Comparison of ENCODE assay signal across 19 cellular contexts in the genomic region with DNA sequence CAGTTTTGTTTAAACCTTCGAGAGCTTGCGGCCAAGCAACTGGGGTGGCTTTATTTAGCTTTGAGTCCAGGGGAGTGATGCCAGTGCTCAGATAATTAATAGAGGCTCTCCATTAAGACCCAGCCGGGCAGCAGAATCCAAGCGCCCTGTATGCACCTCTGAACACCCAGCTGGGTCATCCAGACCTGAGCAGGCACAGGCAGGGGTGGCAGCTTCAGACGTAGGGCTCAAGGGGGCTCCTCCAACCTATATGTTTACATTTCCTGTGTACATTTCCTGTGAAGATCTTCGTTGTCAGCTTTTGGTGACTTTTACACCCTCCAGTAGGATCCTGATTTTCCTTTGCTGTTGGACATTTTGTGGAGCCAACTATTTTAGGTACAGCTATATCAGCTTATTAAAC.
DNase-seq lines count a peak whose midpoint lies in the region; ATAC-seq, FAIRE-seq and TF ChIP-seq lines count a peak whose summit lies in the region.
"Had no signal": no experiment of that assay in that cellular context is flagged by ENCODE, and none has a peak within 500 bp of the region (broad histone marks: within the 10 kb centered on the region; RNA-seq: fewer than 3 reads in every experiment).

No MANE protein-coding gene starts in this region.

- H3K4me3 Mint-ChIP-seq in neural crest cell, result peak overlapping the region; percentile 65
- H3K4me3 Mint-ChIP-seq: CD4-positive, CD25-positive, alpha-beta regulatory T cell; dendritic cell treated with granulocyte-macrophage colony-stimulating factor and Interleukin-4, amounts not matched to agents 40 ng/mL and 50 ng/mL, for 4 days had no signal

- H3K4me3 ChIP-seq in right cardiac atrium (ENCODE audit: low read length) (no peak overlapping the region), heart right ventricle (no peak overlapping the region), esophagus muscularis mucosa (peak overlapping the region in 2 of 4 donors; percentile 3 to 7)
- H3K4me3 ChIP-seq: A549, SJCRH30 had no signal

- intact Hi-C loops in right cardiac atrium (cut with DNase I) (no loop called here), heart right ventricle (cut with DNase I) (no loop called here), esophagus muscularis mucosa (cut with DNase I) (no loop called here)

- peaks cover 24% of the 10 kb centered on the region for H3K36me3 Mint-ChIP-seq in neural crest cell (ENCODE audit: low read depth)
- H3K36me3 Mint-ChIP-seq: CD4-positive, CD25-positive, alpha-beta regulatory T cell had no signal

- TF ChIP-seq CTCF in heart right ventricle (IDR thresholded peaks at IDR 0.05) (no peak), esophagus muscularis mucosa (IDR thresholded peaks at IDR 0.05) (no peak), neural crest cell (conservative IDR thresholded peaks at IDR 0.05) (no peak)

- peaks cover 13% of the 10 kb centered on the region for H3K9me3 Mint-ChIP-seq in neural crest cell

- no peak for TF ChIP-seq EP300 in esophagus muscularis mucosa (IDR thresholded peaks at IDR 0.05)

- TF ChIP-seq POLR2A in esophagus muscularis mucosa (IDR thresholded peaks at IDR 0.05; ENCODE audit: low read depth), result no peak

- no peaks in the 10 kb centered on the region for H3K27me3 ChIP-seq in right cardiac atrium (ENCODE audit: control insufficient read depth, insufficient read depth)
- no peaks in the 10 kb centered on the region for H3K27me3 ChIP-seq in heart right ventricle
- no peaks in the 10 kb centered on the region for H3K27me3 ChIP-seq in esophagus muscularis mucosa
- H3K27me3 ChIP-seq: SJCRH30 had no signal

- no peak for ATAC-seq in right cardiac atrium
- ATAC-seq in heart right ventricle, result no peak
- no peak for ATAC-seq in GM19351 (IDR thresholded peaks at IDR 0.05; ENCODE audit: unreplicated experiment)
- ATAC-seq: A549 had no signal

- H3K27ac Mint-ChIP-seq in neural crest cell (ENCODE audit: unreplicated experiment), result peak overlapping the region; percentile 99
- H3K27ac Mint-ChIP-seq: CD4-positive, CD25-positive, alpha-beta regulatory T cell; dendritic cell treated with granulocyte-macrophage colony-stimulating factor and Interleukin-4, amounts not matched to agents 40 ng/mL and 50 ng/mL, for 4 days had no signal

- 58% methylated on average over 6 of the region's 6 CpGs for WGBS in right cardiac atrium
- WGBS in heart right ventricle, 2 donors, result 57 to 64% methylated on average over 6 of the region's 6 CpGs
- WGBS in esophagus muscularis mucosa, result 41% methylated on average over 6 of the region's 6 CpGs

- peak overlapping the region; percentile 36 for H3K27ac ChIP-seq in right cardiac atrium (ENCODE audit: low read length)
- H3K27ac ChIP-seq in heart right ventricle, result no peak overlapping the region
- H3K27ac ChIP-seq in esophagus muscularis mucosa (replicated peaks in 1 of 4), result peak overlapping the region; percentile 60 to 74 (median 63)
- H3K27ac ChIP-seq: A549, KMS-11, SJCRH30 had no signal

- DNase-seq in right cardiac atrium (no peak), heart right ventricle (no peak), esophagus muscularis mucosa (ENCODE audit: extremely low spot score) (no peak), neural crest cell (ENCODE audit: low read depth, low spot score) (no peak), urothelium cell line (ENCODE audit: low spot score) (peak; percentile 20), SW 1271 (lab: John Stamatoyannopoulos, UW) (no peak), NCI-H2196 (lab: John Stamatoyannopoulos, UW; ENCODE audit: unreplicated experiment) (no peak)
- DNase-seq: activated CD4-positive, alpha-beta T cell treated with anti-CD3 and anti-CD28 coated beads for 48 hours; activated naive CD4-positive, alpha-beta T cell treated with Interleukin-2 at 50 U/mL for 16 hours; CD4-positive, CD25-positive, alpha-beta regulatory T cell; NCI-H1105; NCI-H2227 treated with DMSO at 0.1 percent for 48 hours; SJCRH30 had no signal

- H3K4me1 ChIP-seq in right cardiac atrium (ENCODE audit: control insufficient read depth, insufficient read depth, low read length), result peaks cover 3% of the 10 kb centered on the region
- H3K4me1 ChIP-seq in heart right ventricle, result peaks cover 0 to 6% (median 0%) of the 10 kb centered on the region in 9 donors
- peaks cover 0 to 22% (median 19%) of the 10 kb centered on the region in 4 donors for H3K4me1 ChIP-seq in esophagus muscularis mucosa
- H3K4me1 ChIP-seq: A549, SJCRH30 had no signal

- no peaks in the 10 kb centered on the region for H3K27me3 Mint-ChIP-seq in neural crest cell (ENCODE audit: low read depth)
- H3K27me3 Mint-ChIP-seq: CD4-positive, CD25-positive, alpha-beta regulatory T cell; dendritic cell treated with granulocyte-macrophage colony-stimulating factor and Interleukin-4, amounts not matched to agents 40 ng/mL and 50 ng/mL, for 4 days had no signal

- H3K36me3 ChIP-seq in heart right ventricle (no peaks in the 10 kb centered on the region), esophagus muscularis mucosa (no peaks in the 10 kb centered on the region)
- H3K36me3 ChIP-seq: SJCRH30 had no signal

- H3K9me3 ChIP-seq in right cardiac atrium (ENCODE audit: control insufficient read depth, low read length), result no peaks in the 10 kb centered on the region
- peaks cover 0 to 32% (median 3%) of the 10 kb centered on the region in 11 donors for H3K9me3 ChIP-seq in heart right ventricle
- peaks cover 0 to 5% (median 0%) of the 10 kb centered on the region in 4 donors for H3K9me3 ChIP-seq in esophagus muscularis mucosa
- H3K9me3 ChIP-seq: SJCRH30 had no signal

- H3K4me1 Mint-ChIP-seq in neural crest cell, result peaks cover 32% of the 10 kb centered on the region
- H3K4me1 Mint-ChIP-seq: CD4-positive, CD25-positive, alpha-beta regulatory T cell had no signal

- no peak for FAIRE-seq in urothelium cell line (lab: Jason Lieb, UNC)
- FAIRE-seq: A549, G401.6, GM12891 had no signal

Comparison
In these comparisons a context has a peak if more than half of its experiments do, and no peak if none do; other contexts are left out.
1. H3K27ac ChIP-seq: peak in right cardiac atrium (single experiment) and esophagus muscularis mucosa (4 of 4); none in heart right ventricle (0 of 10).